In genomic region chr19:58572818-58573657, GRCh38 we compare ENCODE assay signal across 8 cellular contexts. TPM values are rescaled to one million over a fixed set of nuclear protein-coding genes. Genes with fewer than 3 reads are reported as not detected.
DNase-seq lines count a peak whose midpoint lies in the region; ATAC-seq and TF ChIP-seq lines count a peak whose summit lies in the region.

Gene MZF1, minus strand, starts transcription at chr19:58573335. Its CDS starts 1,946 bp downstream, at chr19:58571389.

- ATAC-seq in HG02642 (IDR thresholded peaks at IDR 0.05; ENCODE audit: poor library complexity, unreplicated experiment) (peak; percentile 64), left ventricle myocardium superior (peak; percentile 74)

- H3K4me3 ChIP-seq in adipocyte (ENCODE audit: low read length), result peak within 1 kb of the TSS; percentile 90

- peak within 1 kb of the TSS; percentile 92 for H3K9ac ChIP-seq in adipocyte (ENCODE audit: low read length)

- peaks cover 11% of the 10 kb centered on the region for H3K36me3 ChIP-seq in adipocyte (ENCODE audit: control insufficient read depth, insufficient read depth, low read length, severe bottlenecking)

- peak; percentile 100 for DNase-seq in RKO (ENCODE audit: low spot score)
- DNase-seq in adipocyte (ENCODE audit: low read depth), result peak; percentile 100
- DNase-seq in left ventricle myocardium superior, result peak; percentile 100
- DNase-seq in retina, result peak; percentile 99
- no peak for DNase-seq in GF-D8 (lab: John Stamatoyannopoulos, UW)
- no peak for DNase-seq in SW 1271 (lab: John Stamatoyannopoulos, UW)

- H3K27me3 ChIP-seq in adipocyte (replicated peaks; ENCODE audit: control insufficient read depth, insufficient read depth, low read length), result no peaks in the 10 kb centered on the region

- TF ChIP-seq CTCF in GM12872 (IDR thresholded peaks at IDR 0.05; ENCODE audit: insufficient read depth, low read depth, low read length), result peak; percentile 13; the same call in 1 of the 3 replicates

- intact Hi-C loops in left ventricle myocardium superior (cut with micrococcal nuclease), result no loop called here

- no peaks in the 10 kb centered on the region for H3K9me3 ChIP-seq in adipocyte (ENCODE audit: control insufficient read depth, low read length)

- peaks cover 24% of the 10 kb centered on the region for H3K4me1 ChIP-seq in adipocyte (ENCODE audit: control insufficient read depth, insufficient read depth, low read length)

RNA-seq across cellular contexts. Expression of gene MZF1, which starts in this region (rescaled TPM):
- 11.3 TPM for total RNA-seq in left ventricle myocardium superior

Comparison
In these comparisons a context has a peak if more than half of its experiments do, and no peak if none do; other contexts are left out.
1. DNase-seq: peak in RKO (single experiment), adipocyte (single experiment), left ventricle myocardium superior (single experiment) and retina (single experiment); none in GF-D8 (single experiment) and SW 1271 (0 of 2).